ENCODE assay signal across 2 cellular contexts in the genomic region with DNA sequence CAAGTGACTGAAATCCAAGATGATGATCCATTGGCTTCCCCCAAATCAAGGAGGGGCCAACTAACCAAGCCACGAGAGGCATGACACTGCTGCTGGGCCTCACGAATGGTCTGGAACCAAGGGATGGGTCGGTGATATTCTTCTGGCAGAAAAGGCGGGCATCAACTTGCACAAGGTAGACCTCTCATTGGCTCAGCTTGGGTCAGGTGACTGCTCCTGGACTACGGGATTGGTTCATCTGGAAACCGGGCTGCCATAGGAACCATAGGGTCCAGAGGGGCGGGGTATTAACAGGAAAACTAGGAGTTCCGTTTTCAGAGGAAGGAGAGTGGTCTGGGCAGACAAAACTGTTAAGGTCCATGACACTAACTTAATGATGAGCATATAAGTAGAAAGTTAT.
A peak's percentile ranks its signal among the peaks of the same experiment; 100 is the strongest.
TF ChIP-seq lines count a peak whose summit lies in the region.

No MANE protein-coding gene starts in this region.

TF ChIP-seq in HCT116, 20 proteins besides CTCF, POLR2A, EP300 and RAD21:
- TF ChIP-seq EZH2phosphoT487 (IDR thresholded peaks at IDR 0.05; ENCODE audit: borderline replicate concordance) (no peak), YY1 (IDR thresholded peaks at IDR 0.05; ENCODE audit: extremely low read depth, insufficient replicate concordance, low read depth, low read length) (no peak), SRF (IDR thresholded peaks at IDR 0.05; ENCODE audit: low read depth) (no peak), EGR1 (IDR thresholded peaks at IDR 0.05; ENCODE audit: low read depth) (no peak), SIN3A (IDR thresholded peaks at IDR 0.05; ENCODE audit: low read depth) (no peak), ZFX (IDR thresholded peaks at IDR 0.05) (no peak), JUND (IDR thresholded peaks at IDR 0.05) (no peak), TCF7L2 (IDR thresholded peaks at IDR 0.05; ENCODE audit: borderline replicate concordance, extremely low read depth, insufficient read depth, insufficient read length) (no peak), CBX3 (IDR thresholded peaks at IDR 0.05; ENCODE audit: low read depth) (no peak), FOSL1 (IDR thresholded peaks at IDR 0.05; ENCODE audit: low read depth) (no peak), SP1 (IDR thresholded peaks at IDR 0.05; ENCODE audit: low read depth) (no peak), EZH2 (IDR thresholded peaks at IDR 0.05) (no peak), ELF1 (IDR thresholded peaks at IDR 0.05; ENCODE audit: borderline replicate concordance, low read depth) (no peak), CEBPB (IDR thresholded peaks at IDR 0.05; ENCODE audit: low read depth) (no peak)
- TF ChIP-seq, protein P1, sequence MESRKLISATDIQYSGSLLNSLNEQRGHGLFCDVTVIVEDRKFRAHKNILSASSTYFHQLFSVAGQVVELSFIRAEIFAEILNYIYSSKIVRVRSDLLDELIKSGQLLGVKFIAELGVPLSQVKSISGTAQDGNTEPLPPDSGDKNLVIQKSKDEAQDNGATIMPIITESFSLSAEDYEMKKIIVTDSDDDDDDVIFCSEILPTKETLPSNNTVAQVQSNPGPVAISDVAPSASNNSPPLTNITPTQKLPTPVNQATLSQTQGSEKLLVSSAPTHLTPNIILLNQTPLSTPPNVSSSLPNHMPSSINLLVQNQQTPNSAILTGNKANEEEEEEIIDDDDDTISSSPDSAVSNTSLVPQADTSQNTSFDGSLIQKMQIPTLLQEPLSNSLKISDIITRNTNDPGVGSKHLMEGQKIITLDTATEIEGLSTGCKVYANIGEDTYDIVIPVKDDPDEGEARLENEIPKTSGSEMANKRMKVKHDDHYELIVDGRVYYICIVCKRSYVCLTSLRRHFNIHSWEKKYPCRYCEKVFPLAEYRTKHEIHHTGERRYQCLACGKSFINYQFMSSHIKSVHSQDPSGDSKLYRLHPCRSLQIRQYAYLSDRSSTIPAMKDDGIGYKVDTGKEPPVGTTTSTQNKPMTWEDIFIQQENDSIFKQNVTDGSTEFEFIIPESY (IDR thresholded peaks at IDR 0.05; ENCODE audit: extremely low read depth, insufficient replicate concordance, low read length): no peak
- TF ChIP-seq, protein P2, sequence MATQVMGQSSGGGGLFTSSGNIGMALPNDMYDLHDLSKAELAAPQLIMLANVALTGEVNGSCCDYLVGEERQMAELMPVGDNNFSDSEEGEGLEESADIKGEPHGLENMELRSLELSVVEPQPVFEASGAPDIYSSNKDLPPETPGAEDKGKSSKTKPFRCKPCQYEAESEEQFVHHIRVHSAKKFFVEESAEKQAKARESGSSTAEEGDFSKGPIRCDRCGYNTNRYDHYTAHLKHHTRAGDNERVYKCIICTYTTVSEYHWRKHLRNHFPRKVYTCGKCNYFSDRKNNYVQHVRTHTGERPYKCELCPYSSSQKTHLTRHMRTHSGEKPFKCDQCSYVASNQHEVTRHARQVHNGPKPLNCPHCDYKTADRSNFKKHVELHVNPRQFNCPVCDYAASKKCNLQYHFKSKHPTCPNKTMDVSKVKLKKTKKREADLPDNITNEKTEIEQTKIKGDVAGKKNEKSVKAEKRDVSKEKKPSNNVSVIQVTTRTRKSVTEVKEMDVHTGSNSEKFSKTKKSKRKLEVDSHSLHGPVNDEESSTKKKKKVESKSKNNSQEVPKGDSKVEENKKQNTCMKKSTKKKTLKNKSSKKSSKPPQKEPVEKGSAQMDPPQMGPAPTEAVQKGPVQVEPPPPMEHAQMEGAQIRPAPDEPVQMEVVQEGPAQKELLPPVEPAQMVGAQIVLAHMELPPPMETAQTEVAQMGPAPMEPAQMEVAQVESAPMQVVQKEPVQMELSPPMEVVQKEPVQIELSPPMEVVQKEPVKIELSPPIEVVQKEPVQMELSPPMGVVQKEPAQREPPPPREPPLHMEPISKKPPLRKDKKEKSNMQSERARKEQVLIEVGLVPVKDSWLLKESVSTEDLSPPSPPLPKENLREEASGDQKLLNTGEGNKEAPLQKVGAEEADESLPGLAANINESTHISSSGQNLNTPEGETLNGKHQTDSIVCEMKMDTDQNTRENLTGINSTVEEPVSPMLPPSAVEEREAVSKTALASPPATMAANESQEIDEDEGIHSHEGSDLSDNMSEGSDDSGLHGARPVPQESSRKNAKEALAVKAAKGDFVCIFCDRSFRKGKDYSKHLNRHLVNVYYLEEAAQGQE (IDR thresholded peaks at IDR 0.05; ENCODE audit: low read depth): no peak
- TF ChIP-seq, protein P3, sequence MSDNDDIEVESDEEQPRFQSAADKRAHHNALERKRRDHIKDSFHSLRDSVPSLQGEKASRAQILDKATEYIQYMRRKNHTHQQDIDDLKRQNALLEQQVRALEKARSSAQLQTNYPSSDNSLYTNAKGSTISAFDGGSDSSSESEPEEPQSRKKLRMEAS (IDR thresholded peaks at IDR 0.05): no peak
- TF ChIP-seq, protein P4, sequence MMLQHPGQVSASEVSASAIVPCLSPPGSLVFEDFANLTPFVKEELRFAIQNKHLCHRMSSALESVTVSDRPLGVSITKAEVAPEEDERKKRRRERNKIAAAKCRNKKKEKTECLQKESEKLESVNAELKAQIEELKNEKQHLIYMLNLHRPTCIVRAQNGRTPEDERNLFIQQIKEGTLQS (IDR thresholded peaks at IDR 0.05): no peak
TF ChIP-seq in HCT116: peak in this region for 0.

TF ChIP-seq in H1, 55 proteins besides CTCF, POLR2A, EP300 and RAD21:
- TF ChIP-seq EZH2 (IDR thresholded peaks at IDR 0.05; ENCODE audit: low read depth, low read length, severe bottlenecking) (no peak), TEAD4 (IDR thresholded peaks at IDR 0.05; ENCODE audit: low read depth, low read length) (no peak), KDM4A (IDR thresholded peaks at IDR 0.05; ENCODE audit: low read depth, low read length, severe bottlenecking) (no peak), EGR1 (IDR thresholded peaks at IDR 0.05; ENCODE audit: borderline replicate concordance, low read depth, low read length) (no peak), SIX5 (IDR thresholded peaks at IDR 0.05; ENCODE audit: low read depth, low read length) (no peak), GABPA (IDR thresholded peaks at IDR 0.05; ENCODE audit: borderline replicate concordance, insufficient read depth, low read length) (no peak), NANOG (IDR thresholded peaks at IDR 0.05; ENCODE audit: insufficient read depth, low read depth, low read length, poor library complexity, severe bottlenecking) (no peak)
- TF ChIP-seq, protein P5, sequence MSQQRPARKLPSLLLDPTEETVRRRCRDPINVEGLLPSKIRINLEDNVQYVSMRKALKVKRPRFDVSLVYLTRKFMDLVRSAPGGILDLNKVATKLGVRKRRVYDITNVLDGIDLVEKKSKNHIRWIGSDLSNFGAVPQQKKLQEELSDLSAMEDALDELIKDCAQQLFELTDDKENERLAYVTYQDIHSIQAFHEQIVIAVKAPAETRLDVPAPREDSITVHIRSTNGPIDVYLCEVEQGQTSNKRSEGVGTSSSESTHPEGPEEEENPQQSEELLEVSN (IDR thresholded peaks at IDR 0.05): peak; percentile 93
- TF ChIP-seq, protein P6, sequence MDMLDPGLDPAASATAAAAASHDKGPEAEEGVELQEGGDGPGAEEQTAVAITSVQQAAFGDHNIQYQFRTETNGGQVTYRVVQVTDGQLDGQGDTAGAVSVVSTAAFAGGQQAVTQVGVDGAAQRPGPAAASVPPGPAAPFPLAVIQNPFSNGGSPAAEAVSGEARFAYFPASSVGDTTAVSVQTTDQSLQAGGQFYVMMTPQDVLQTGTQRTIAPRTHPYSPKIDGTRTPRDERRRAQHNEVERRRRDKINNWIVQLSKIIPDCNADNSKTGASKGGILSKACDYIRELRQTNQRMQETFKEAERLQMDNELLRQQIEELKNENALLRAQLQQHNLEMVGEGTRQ (IDR thresholded peaks at IDR 0.05; ENCODE audit: low read length): 0 out of 2 replicates have a peak, but pooled peaks have one; percentile 6
